1 cellular context compared by ENCODE assay signal in the genomic region with DNA sequence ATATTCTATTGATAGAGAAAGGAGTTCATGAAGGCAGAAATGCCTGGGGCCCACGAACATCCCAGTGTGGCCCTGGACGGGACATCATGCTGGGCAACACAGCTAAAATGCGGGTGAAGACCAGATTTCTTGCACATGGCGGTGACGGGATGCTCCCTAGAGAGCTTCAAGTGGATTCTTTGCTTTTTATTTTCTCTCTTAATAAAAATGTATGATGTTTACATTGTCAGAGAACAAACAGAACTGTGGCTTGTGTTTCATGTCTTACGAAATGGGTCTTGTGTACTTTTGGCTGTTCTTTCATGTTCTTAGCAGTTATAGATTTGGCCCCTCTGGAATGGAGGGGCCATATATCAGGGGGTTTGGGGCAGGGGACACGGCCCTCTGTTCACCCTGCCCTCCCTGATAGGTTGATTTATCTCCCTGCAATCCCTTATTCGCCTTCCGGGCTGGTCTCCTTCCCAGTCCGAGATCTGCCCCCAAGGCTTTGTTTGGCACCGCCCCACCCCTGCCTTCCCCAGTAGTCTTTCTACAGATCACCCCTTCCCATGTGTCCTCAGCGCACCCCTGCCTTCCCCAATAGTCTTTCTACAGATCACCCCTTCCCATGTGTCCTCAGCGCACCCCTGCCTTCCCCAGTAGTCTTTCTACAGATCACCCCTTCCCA.
TF ChIP-seq lines count a peak whose summit lies in the region.

No MANE protein-coding gene starts in this region.

TF ChIP-seq in A549, 52 proteins besides CTCF, POLR2A, EP300 and RAD21:
- TF ChIP-seq MAFK (IDR thresholded peaks at IDR 0.05; ENCODE audit: partially characterized antibody) (no peak), HES2 (IDR thresholded peaks at IDR 0.05) (no peak), TFCP2L1 (CRISPR knock-in tag; IDR thresholded peaks at IDR 0.05) (no peak), CEBPB (IDR thresholded peaks at IDR 0.05) (peak; percentile 36 to 62; a peak in 2 of 4 replicates), GATA3 (IDR thresholded peaks at IDR 0.05; ENCODE audit: borderline replicate concordance) (0 out of 2 replicates have a peak, but pooled peaks have one; percentile 36), RCOR1 (IDR thresholded peaks at IDR 0.05; ENCODE audit: low read depth, low read length) (no peak), CHD4 (IDR thresholded peaks at IDR 0.05; ENCODE audit: borderline replicate concordance) (no peak), ZSCAN20 (CRISPR knock-in tag; IDR thresholded peaks at IDR 0.05) (no peak), JUNB (IDR thresholded peaks at IDR 0.05) (no peak)
- TF ChIP-seq, protein P1, sequence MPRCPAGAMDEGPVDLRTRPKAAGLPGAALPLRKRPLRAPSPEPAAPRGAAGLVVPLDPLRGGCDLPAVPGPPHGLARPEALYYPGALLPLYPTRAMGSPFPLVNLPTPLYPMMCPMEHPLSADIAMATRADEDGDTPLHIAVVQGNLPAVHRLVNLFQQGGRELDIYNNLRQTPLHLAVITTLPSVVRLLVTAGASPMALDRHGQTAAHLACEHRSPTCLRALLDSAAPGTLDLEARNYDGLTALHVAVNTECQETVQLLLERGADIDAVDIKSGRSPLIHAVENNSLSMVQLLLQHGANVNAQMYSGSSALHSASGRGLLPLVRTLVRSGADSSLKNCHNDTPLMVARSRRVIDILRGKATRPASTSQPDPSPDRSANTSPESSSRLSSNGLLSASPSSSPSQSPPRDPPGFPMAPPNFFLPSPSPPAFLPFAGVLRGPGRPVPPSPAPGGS (IDR thresholded peaks at IDR 0.05) = no peak
